Comparison of ENCODE assay signal across 14 cellular contexts in genomic region chr2:149021271-149021719, GRCh38. TPM values are rescaled to one million over a fixed set of nuclear protein-coding genes. Genes with fewer than 3 reads are reported as not detected.
A peak's percentile ranks its signal among the peaks of the same experiment; 100 is the strongest.
DNase-seq lines count a peak whose midpoint lies in the region; ATAC-seq, FAIRE-seq and TF ChIP-seq lines count a peak whose summit lies in the region.
"Had no signal": no experiment of that assay in that cellular context is flagged by ENCODE, and none has a peak within 500 bp of the region (broad histone marks: within the 10 kb centered on the region; RNA-seq: fewer than 3 reads in every experiment).

No MANE protein-coding gene starts in this region.

- H3K4me3 ChIP-seq in tibial nerve (no peak overlapping the region), colonic mucosa (no peak overlapping the region)
- H3K4me3 ChIP-seq: dorsolateral prefrontal cortex, upper lobe of left lung had no signal

- DNase-seq in GM19239 (ENCODE audit: insufficient read length, low spot score) (no peak), osteocyte (ENCODE audit: extremely low spot score, unreplicated experiment) (no peak), tibial nerve (ENCODE audit: low spot score in 2 of 2) (no peak), AG20443 (ENCODE audit: low spot score) (no peak), colonic mucosa (no peak)
- no peak for DNase-seq in stimulated activated naive CD8-positive, alpha-beta T cell treated with anti-CD3 and anti-CD28 coated beads, Interleukin-15, amount 100 ng/mL, for 72 hours
- DNase-seq: dorsolateral prefrontal cortex; hypothalamus; stimulated activated CD4-positive, alpha-beta T cell treated with anti-CD3 and anti-CD28 coated beads, Interleukin-2, amount 100 ng/mL, for 24 hours; upper lobe of left lung had no signal

- intact Hi-C loops in colonic mucosa (cut with DNase I), result no loop called here

- no peak for TF ChIP-seq EP300 in tibial nerve (IDR thresholded peaks at IDR 0.05)

- 82 to 90% methylated on average over 5 of the region's 5 CpGs for WGBS in tibial nerve, 2 donors

- TF ChIP-seq POLR2A in tibial nerve (IDR thresholded peaks at IDR 0.05), result no peak

- H3K36me3 ChIP-seq in tibial nerve, result no peaks in the 10 kb centered on the region
- H3K36me3 ChIP-seq in colonic mucosa, result no peaks in the 10 kb centered on the region
- H3K36me3 ChIP-seq: upper lobe of left lung had no signal

- no peaks in the 10 kb centered on the region for H3K27me3 Mint-ChIP-seq in osteocyte (ENCODE audit: unreplicated experiment)
- peaks cover 4% of the 10 kb centered on the region for H3K27me3 Mint-ChIP-seq in stimulated activated naive CD8-positive, alpha-beta T cell treated with anti-CD3 and anti-CD28 coated beads, Interleukin-15, amount 100 ng/mL, for 72 hours
- H3K27me3 Mint-ChIP-seq: activated T-helper 17 cell treated with anti-CD3 and anti-CD28 coated beads, Interleukin-2, amount 50 U/mL, for 72 hours had no signal

- H3K9me3 Mint-ChIP-seq in osteocyte (ENCODE audit: unreplicated experiment), result no peaks in the 10 kb centered on the region
- no peaks in the 10 kb centered on the region for H3K9me3 Mint-ChIP-seq in stimulated activated naive CD8-positive, alpha-beta T cell treated with anti-CD3 and anti-CD28 coated beads, Interleukin-15, amount 100 ng/mL, for 72 hours
- H3K9me3 Mint-ChIP-seq: activated T-helper 17 cell treated with anti-CD3 and anti-CD28 coated beads, Interleukin-2, amount 50 U/mL, for 72 hours; T-helper 1 cell treated with Interleukin-12 subunit alpha and Interleukin-12 subunit beta and Interleukin-4 antibody, amounts not matched to agents 30 μg/mL and 1 μg/mL, for 36 hours had no signal

- no peak overlapping the region for H3K9ac ChIP-seq in colonic mucosa (ENCODE audit: low read depth in 2 of 2, low read length in 2 of 2)

- TF ChIP-seq CTCF in osteocyte (IDR thresholded peaks at IDR 0.05) (no peak), tibial nerve (IDR thresholded peaks at IDR 0.05) (no peak), colonic mucosa (IDR thresholded peaks at IDR 0.05) (no peak)

- no peaks in the 10 kb centered on the region for H3K9me3 ChIP-seq in tibial nerve
- H3K9me3 ChIP-seq in colonic mucosa, result no peaks in the 10 kb centered on the region
- H3K9me3 ChIP-seq: upper lobe of left lung had no signal

- peaks cover 31% of the 10 kb centered on the region for H3K4me1 Mint-ChIP-seq in osteocyte (ENCODE audit: unreplicated experiment)
- no peaks in the 10 kb centered on the region for H3K4me1 Mint-ChIP-seq in stimulated activated naive CD8-positive, alpha-beta T cell treated with anti-CD3 and anti-CD28 coated beads, Interleukin-15, amount 100 ng/mL, for 72 hours

- H3K36me3 Mint-ChIP-seq in osteocyte (ENCODE audit: unreplicated experiment), result no peaks in the 10 kb centered on the region

- H3K27me3 ChIP-seq in tibial nerve (no peaks in the 10 kb centered on the region), colonic mucosa (no peaks in the 10 kb centered on the region)
- H3K27me3 ChIP-seq: dorsolateral prefrontal cortex, upper lobe of left lung had no signal

- H3K4me1 ChIP-seq in tibial nerve (peaks cover 0 to 8% (median 0%) of the 10 kb centered on the region in 4 donors), colonic mucosa (no peaks in the 10 kb centered on the region)

- H3K4me3 Mint-ChIP-seq in osteocyte (ENCODE audit: unreplicated experiment), result no peak overlapping the region
- no peak overlapping the region for H3K4me3 Mint-ChIP-seq in stimulated activated naive CD8-positive, alpha-beta T cell treated with anti-CD3 and anti-CD28 coated beads, Interleukin-15, amount 100 ng/mL, for 72 hours
- H3K4me3 Mint-ChIP-seq: activated T-helper 17 cell treated with anti-CD3 and anti-CD28 coated beads, Interleukin-2, amount 50 U/mL, for 72 hours; T-helper 1 cell treated with Interleukin-12 subunit alpha and Interleukin-12 subunit beta and Interleukin-4 antibody, amounts not matched to agents 30 μg/mL and 1 μg/mL, for 36 hours had no signal

- peak; percentile 65 for ATAC-seq in HG02678 (IDR thresholded peaks at IDR 0.05; ENCODE audit: unreplicated experiment)
- ATAC-seq in HG03520 (IDR thresholded peaks at IDR 0.05; ENCODE audit: unreplicated experiment), result peak; percentile 64
- no peak for ATAC-seq in stimulated activated naive CD8-positive, alpha-beta T cell treated with anti-CD3 and anti-CD28 coated beads, Interleukin-15, amount 100 ng/mL, for 72 hours
- ATAC-seq: activated T-helper 17 cell treated with anti-CD3 and anti-CD28 coated beads, Interleukin-2, amount 50 U/mL, for 72 hours had no signal

- peak overlapping the region; percentile 68 for H3K27ac Mint-ChIP-seq in osteocyte (ENCODE audit: unreplicated experiment)
- H3K27ac Mint-ChIP-seq in stimulated activated naive CD8-positive, alpha-beta T cell treated with anti-CD3 and anti-CD28 coated beads, Interleukin-15, amount 100 ng/mL, for 72 hours, result no peak overlapping the region
- H3K27ac Mint-ChIP-seq: activated T-helper 17 cell treated with anti-CD3 and anti-CD28 coated beads, Interleukin-2, amount 50 U/mL, for 72 hours; T-helper 1 cell treated with Interleukin-12 subunit alpha and Interleukin-12 subunit beta and Interleukin-4 antibody, amounts not matched to agents 30 μg/mL and 1 μg/mL, for 36 hours had no signal

- FAIRE-seq in GM19239 (lab: Jason Lieb, UNC), result peak; percentile 95

- H3K27ac ChIP-seq in tibial nerve, result no peak overlapping the region
- H3K27ac ChIP-seq in colonic mucosa, result no peak overlapping the region
- H3K27ac ChIP-seq: dorsolateral prefrontal cortex, upper lobe of left lung had no signal

RNA-seq across cellular contexts. Expression of gene LYPD6B, which starts 17.2 kb away (rescaled TPM):
- 13.5 and 14.5 TPM in 2 replicates for total RNA-seq in osteocyte
- not detected for total RNA-seq in tibial nerve
- total RNA-seq in colonic mucosa, result 1 to 10 TPM; 2.6 to 3.4 TPM
- total RNA-seq: activated T-helper 17 cell treated with anti-CD3 and anti-CD28 coated beads, Interleukin-2, amount 50 U/mL, for 72 hours had no signal
